In the genomic region with DNA sequence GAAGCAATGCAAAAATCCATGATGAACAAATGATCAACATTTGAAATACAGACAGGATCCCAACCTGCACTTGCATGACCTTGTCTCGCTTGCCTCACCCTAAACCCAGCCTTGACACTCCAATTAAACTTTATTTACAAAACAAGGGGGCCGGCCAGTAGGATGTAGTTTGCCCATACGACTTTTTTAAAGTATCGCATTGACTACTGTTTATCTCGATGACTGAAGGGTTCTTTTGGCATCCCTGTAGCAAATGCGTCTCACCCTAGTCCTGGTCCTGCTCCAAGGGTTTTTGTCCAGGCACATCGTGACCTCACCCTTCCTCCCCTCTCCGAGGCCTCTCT, we compare ENCODE assay signal across 8 cellular contexts. TPM values are rescaled to one million over a fixed set of nuclear protein-coding genes. Genes with fewer than 3 reads are reported as not detected.
DNase-seq lines count a peak whose midpoint lies in the region; ATAC-seq, FAIRE-seq and TF ChIP-seq lines count a peak whose summit lies in the region.

No MANE protein-coding gene starts in this region.

- H3K4me3 Mint-ChIP-seq in natural killer cell treated with Interleukin-12 subunit alpha and Interleukin-12 subunit beta and Interleukin-15 and Interleukin-18, amount 100 ng/mL, for 72 hours: peak overlapping the region; percentile 96

- H3K4me1 Mint-ChIP-seq in natural killer cell treated with Interleukin-12 subunit alpha and Interleukin-12 subunit beta and Interleukin-15 and Interleukin-18, amount 100 ng/mL, for 72 hours (ENCODE audit: low read depth in 2 of 2): peaks cover 5 to 16% of the 10 kb centered on the region in 2 donors

- ATAC-seq in natural killer cell treated with Interleukin-12 subunit alpha and Interleukin-12 subunit beta and Interleukin-15 and Interleukin-18, amount 100 ng/mL, for 72 hours: no peak
- no peak for ATAC-seq in GM19455 (IDR thresholded peaks at IDR 0.05; ENCODE audit: unreplicated experiment)
- ATAC-seq in GM21717 (IDR thresholded peaks at IDR 0.05; ENCODE audit: unreplicated experiment): no peak

- H3K9me3 Mint-ChIP-seq in natural killer cell treated with Interleukin-12 subunit alpha and Interleukin-12 subunit beta and Interleukin-15 and Interleukin-18, amount 100 ng/mL, for 72 hours: no peaks in the 10 kb centered on the region

- no peaks in the 10 kb centered on the region for H3K27me3 ChIP-seq in BJ (ENCODE audit: control insufficient read depth, insufficient read depth, low read length)

- FAIRE-seq in RCC 7860 (lab: Jason Lieb, UNC): no peak

- H3K9me3 ChIP-seq in KOPT-K1 (ENCODE audit: insufficient read depth, low read length, poor library complexity, severe bottlenecking): no peaks in the 10 kb centered on the region

- H3K36me3 Mint-ChIP-seq in natural killer cell treated with Interleukin-12 subunit alpha and Interleukin-12 subunit beta and Interleukin-15 and Interleukin-18, amount 100 ng/mL, for 72 hours: peaks cover 10% of the 10 kb centered on the region

- H3K27ac Mint-ChIP-seq in natural killer cell treated with Interleukin-12 subunit alpha and Interleukin-12 subunit beta and Interleukin-15 and Interleukin-18, amount 100 ng/mL, for 72 hours: peak overlapping the region; percentile 90 to 91

- H3K4me3 ChIP-seq in BJ (ENCODE audit: low read depth, low read length): peak overlapping the region; percentile 33

- H3K27ac ChIP-seq in KOPT-K1 (ENCODE audit: low read depth, low read length, poor library complexity, severe bottlenecking): peak overlapping the region; percentile 97
- H3K27ac ChIP-seq in cingulate gyrus (ENCODE audit: low read depth, low read length): peak overlapping the region; percentile 39

- CTCF ChIA-PET in BJ (lab: Yijun Ruan, JAX): interaction anchor here (0.6 to 1.9 kb wide), 6 partner anchors 10 to 56 kb away, joined by 3 to 11 read pairs (median 3); no protein-coding TSS in a partner anchor

- no peaks in the 10 kb centered on the region for H3K36me3 ChIP-seq in BJ (ENCODE audit: control insufficient read depth, insufficient read depth, low read length)
- H3K36me3 ChIP-seq in KOPT-K1 (ENCODE audit: insufficient read depth, low read length): peaks cover 30% of the 10 kb centered on the region

- POLR2A ChIA-PET in BJ (lab: Charles Lee): interaction anchor here (0.6 kb wide), 1 partner anchor 36 kb away, joined by 3 read pairs; no protein-coding TSS in a partner anchor

- no peak for TF ChIP-seq CTCF in BJ (IDR thresholded peaks at IDR 0.05; ENCODE audit: insufficient read depth, low read depth, low read length)

- DNase-seq in BJ (ENCODE audit: low read depth): no peak
- DNase-seq in natural killer cell treated with Interleukin-12 subunit alpha and Interleukin-12 subunit beta and Interleukin-15 and Interleukin-18, amount 100 ng/mL, for 72 hours (ENCODE audit: low spot score): no peak
- DNase-seq in DMS153 treated with DMSO at 0.1 percent for 48 hours (lab: John Stamatoyannopoulos, UW; ENCODE audit: unreplicated experiment): no peak
- no peak for DNase-seq in RCC 7860 (ENCODE audit: low spot score)

- H3K27me3 Mint-ChIP-seq in natural killer cell treated with Interleukin-12 subunit alpha and Interleukin-12 subunit beta and Interleukin-15 and Interleukin-18, amount 100 ng/mL, for 72 hours: peaks cover 0 to 4% of the 10 kb centered on the region in 2 donors

RNA-seq across cellular contexts. Expression of a gene that starts 0.4 kb away (rescaled TPM):
- polyA plus RNA-seq in BJ (2011; rRNA removed): 218 and 292 TPM in 2 replicates
- 212 and 252 TPM in 2 replicates for polyA minus RNA-seq in BJ (2011; rRNA and poly(A)+ RNA removed)
- 100 to 1,000 TPM; 352 to 473 TPM for total RNA-seq in natural killer cell treated with Interleukin-12 subunit alpha and Interleukin-12 subunit beta and Interleukin-15 and Interleukin-18, amount 100 ng/mL, for 72 hours
